Comparison of ENCODE assay signal across 1 cellular context in the genomic region with DNA sequence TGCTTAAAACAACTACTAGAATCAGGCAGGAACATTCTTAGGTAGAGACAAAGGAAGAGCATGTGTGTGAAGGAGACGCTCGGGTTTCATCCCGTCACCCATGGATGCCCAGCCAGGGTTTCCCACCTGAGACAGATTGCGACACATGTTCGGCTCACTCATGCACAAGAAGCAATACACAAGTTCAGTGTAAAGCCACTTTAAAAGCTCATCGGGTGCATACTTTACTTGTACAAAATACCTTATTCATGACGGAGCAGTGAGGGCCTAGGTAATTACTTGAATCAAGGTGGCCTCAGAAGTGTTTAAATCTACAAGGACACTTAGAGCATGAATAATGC.
TF ChIP-seq lines count a peak whose summit lies in the region.

No MANE protein-coding gene starts in this region.

TF ChIP-seq in H1, 55 proteins besides CTCF, POLR2A, EP300 and RAD21:
- TF ChIP-seq CEBPB (IDR thresholded peaks at IDR 0.05; ENCODE audit: low read depth, low read length) (peak; percentile 83), CHD7 (IDR thresholded peaks at IDR 0.05; ENCODE audit: insufficient replicate concordance, low read length) (no peak), FOSL1 (IDR thresholded peaks at IDR 0.05; ENCODE audit: insufficient read depth, low read depth, low read length) (no peak)
TF ChIP-seq in H1: peak in this region for 1.
